ENCODE assay signal across 8 cellular contexts in the genomic region with DNA sequence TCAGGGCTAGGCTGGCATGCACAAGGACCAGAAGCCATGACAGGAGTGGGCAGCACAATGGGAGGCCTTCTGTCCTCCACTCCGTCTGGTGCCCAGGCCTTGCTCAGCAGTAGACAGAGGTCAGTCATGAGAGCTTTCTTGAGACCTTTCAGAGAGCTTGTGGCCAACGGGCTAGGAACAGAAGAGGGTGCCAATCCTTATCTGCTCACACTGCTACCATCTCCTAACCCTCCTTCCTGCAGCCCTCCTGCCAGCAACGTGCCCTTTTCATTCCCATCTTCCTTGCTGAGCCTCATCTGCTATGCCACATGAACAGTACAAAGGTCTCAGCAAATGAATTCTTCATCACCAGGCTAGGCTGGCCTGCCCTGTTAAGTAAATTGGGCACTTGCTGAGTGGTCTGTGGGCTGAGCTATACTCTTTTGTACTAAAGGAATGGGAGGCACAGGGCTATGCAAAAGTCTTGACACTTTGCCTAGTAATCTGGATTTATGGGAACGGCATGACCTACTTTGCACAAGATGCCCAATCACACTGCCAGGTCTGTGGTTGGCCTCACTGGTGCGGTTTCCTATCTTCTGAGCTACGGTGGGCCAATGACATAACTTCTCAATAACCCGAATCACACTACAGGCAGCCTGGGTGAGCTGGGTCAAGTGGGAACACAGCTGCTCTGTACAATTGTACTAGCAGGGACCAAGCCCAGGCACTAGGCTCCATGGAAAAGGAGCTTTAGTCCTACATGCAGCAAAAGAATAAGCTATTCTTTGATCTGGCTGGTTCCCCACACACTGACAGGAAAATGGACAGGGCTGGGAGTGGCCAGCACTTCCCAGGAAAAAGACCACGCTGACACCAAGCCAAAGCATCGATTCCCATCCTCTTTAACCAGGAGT. TPM values are rescaled to one million over a fixed set of nuclear protein-coding genes. Genes with fewer than 3 reads are reported as not detected.
A peak's percentile ranks its signal among the peaks of the same experiment; 100 is the strongest.
DNase-seq lines count a peak whose midpoint lies in the region; ATAC-seq lines count a peak whose summit lies in the region.

No MANE protein-coding gene starts in this region.

- no peaks in the 10 kb centered on the region for H3K9me3 ChIP-seq in adipocyte (ENCODE audit: control insufficient read depth, low read length)

- no peaks in the 10 kb centered on the region for H3K36me3 Mint-ChIP-seq in immature natural killer cell

- peaks cover 70 to 81% of the 10 kb centered on the region in 2 donors for H3K4me1 Mint-ChIP-seq in immature natural killer cell

- H3K36me3 ChIP-seq in adipocyte (ENCODE audit: control insufficient read depth, insufficient read depth, low read length, severe bottlenecking): peaks cover 14% of the 10 kb centered on the region

- H3K27ac ChIP-seq in substantia nigra (ENCODE audit: low read depth, low read length, poor library complexity, severe bottlenecking): peak overlapping the region; percentile 75

- peak overlapping the region; percentile 43 to 92 (median 86) for H3K27ac Mint-ChIP-seq in immature natural killer cell

- peak overlapping the region; percentile 66 to 85 (median 72) for H3K4me3 Mint-ChIP-seq in immature natural killer cell

- H3K4me3 ChIP-seq in adipocyte (ENCODE audit: low read length): peak overlapping the region; percentile 0

- DNase-seq in NCI-H2227 (lab: John Stamatoyannopoulos, UW; ENCODE audit: unreplicated experiment): peak; percentile 26
- DNase-seq in NCI-H2227 treated with DMSO at 0.1 percent for 48 hours (lab: John Stamatoyannopoulos, UW): no peak
- no peak for DNase-seq in adipocyte (ENCODE audit: low read depth)
- DNase-seq in immature natural killer cell: peak; percentile 60 to 74 (median 61)
- DNase-seq in substantia nigra (lab: John Stamatoyannopoulos, UW): peak in 41 of 49 donors; percentile 8 to 81 (median 57)

- peak overlapping the region; percentile 73 for H3K9ac ChIP-seq in adipocyte (ENCODE audit: low read length)

- H3K27me3 ChIP-seq in adipocyte (replicated peaks; ENCODE audit: control insufficient read depth, insufficient read depth, low read length): no peaks in the 10 kb centered on the region

- no peaks in the 10 kb centered on the region for H3K9me3 Mint-ChIP-seq in immature natural killer cell

- peaks cover 78% of the 10 kb centered on the region for H3K4me1 ChIP-seq in adipocyte (ENCODE audit: control insufficient read depth, insufficient read depth, low read length)

- peaks cover 0 to 3% (median 2%) of the 10 kb centered on the region in 3 donors for H3K27me3 Mint-ChIP-seq in immature natural killer cell (ENCODE audit: low read depth in 3 of 3)

- no peak for ATAC-seq in HG02588 (IDR thresholded peaks at IDR 0.05; ENCODE audit: unreplicated experiment)
- no peak for ATAC-seq in HG02763 (IDR thresholded peaks at IDR 0.05; ENCODE audit: unreplicated experiment)
- no peak for ATAC-seq in HG02840 (IDR thresholded peaks at IDR 0.05; ENCODE audit: low FRiP score, unreplicated experiment)

RNA-seq across cellular contexts. Expression of a gene that starts 47.8 kb away (rescaled TPM):
- 10 to 100 TPM; 45.4 to 85.2 (median 63.0) TPM for polyA plus RNA-seq in immature natural killer cell

Comparison
In these comparisons a context has a peak if more than half of its experiments do, and no peak if none do; other contexts are left out.
1. DNase-seq: peak in NCI-H2227 (single experiment), immature natural killer cell (3 of 3) and substantia nigra (41 of 49); none in NCI-H2227 treated with DMSO at 0.1 percent for 48 hours (single experiment) and adipocyte (single experiment).